In genomic region chr20:35831029-35831428, GRCh38 we compare ENCODE assay signal across 17 cellular contexts. TPM values are rescaled to one million over a fixed set of nuclear protein-coding genes. Genes with fewer than 3 reads are reported as not detected.
DNase-seq lines count a peak whose midpoint lies in the region; ATAC-seq and TF ChIP-seq lines count a peak whose summit lies in the region.
"Had no signal": no experiment of that assay in that cellular context is flagged by ENCODE, and none has a peak within 500 bp of the region (broad histone marks: within the 10 kb centered on the region; RNA-seq: fewer than 3 reads in every experiment).

No MANE protein-coding gene starts in this region.

- no peak overlapping the region for H3K27ac Mint-ChIP-seq in activated CD4-positive, alpha-beta T cell treated with anti-CD3 and anti-CD28 coated beads, Interleukin-2, amount 10 ng/mL, durations not matched to agents 7 days and 5 days
- peak overlapping the region; percentile 78 for H3K27ac Mint-ChIP-seq in activated T-helper 17 cell treated with anti-CD3 and anti-CD28 coated beads, Interleukin-2, amount 50 U/mL, for 72 hours
- H3K27ac Mint-ChIP-seq: activated B cell treated with CpG ODN at 0.5 μM for 24 hours, nephron had no signal

- CTCF ChIA-PET in activated CD4-positive, alpha-beta T cell treated with anti-CD3 and anti-CD28 coated beads, Interleukin-2, amount 10 ng/mL, durations not matched to agents 7 days and 5 days (lab: Charles Lee) = interaction anchor here (0.6 kb wide), 1 partner anchor 396 kb away, joined by 4 read pairs; no protein-coding TSS in a partner anchor

- peaks cover 2% of the 10 kb centered on the region for H3K9me3 Mint-ChIP-seq in activated CD4-positive, alpha-beta T cell treated with anti-CD3 and anti-CD28 coated beads, Interleukin-2, amount 10 ng/mL, durations not matched to agents 7 days and 5 days
- no peaks in the 10 kb centered on the region for H3K9me3 Mint-ChIP-seq in activated T-helper 17 cell treated with anti-CD3 and anti-CD28 coated beads, Interleukin-2, amount 50 U/mL, for 72 hours
- H3K9me3 Mint-ChIP-seq: activated B cell treated with CpG ODN at 0.5 μM for 24 hours had no signal

- H3K27ac ChIP-seq in WERI-Rb-1 = no peak overlapping the region
- H3K27ac ChIP-seq: SJCRH30 had no signal

- no peaks in the 10 kb centered on the region for H3K27me3 Mint-ChIP-seq in activated CD4-positive, alpha-beta T cell treated with anti-CD3 and anti-CD28 coated beads, Interleukin-2, amount 10 ng/mL, durations not matched to agents 7 days and 5 days
- no peaks in the 10 kb centered on the region for H3K27me3 Mint-ChIP-seq in activated T-helper 17 cell treated with anti-CD3 and anti-CD28 coated beads, Interleukin-2, amount 50 U/mL, for 72 hours
- H3K27me3 Mint-ChIP-seq: activated B cell treated with CpG ODN at 0.5 μM for 24 hours had no signal

- peak; percentile 77 for ATAC-seq in activated T-helper 17 cell treated with anti-CD3 and anti-CD28 coated beads, Interleukin-2, amount 50 U/mL, for 72 hours (replicated peaks)
- ATAC-seq: gastrocnemius medialis had no signal

- TF ChIP-seq CTCF in fibroblast of the aortic adventitia (IDR thresholded peaks at IDR 0.05; ENCODE audit: insufficient read depth, low read length) (no peak), WERI-Rb-1 (IDR thresholded peaks at IDR 0.05; ENCODE audit: low read depth, low read length) (no peak)

- H3K36me3 ChIP-seq in WERI-Rb-1 = peaks cover 23% of the 10 kb centered on the region
- H3K36me3 ChIP-seq: gastrocnemius medialis had no signal

- H3K4me3 Mint-ChIP-seq in activated CD4-positive, alpha-beta T cell treated with anti-CD3 and anti-CD28 coated beads, Interleukin-2, amount 10 ng/mL, durations not matched to agents 7 days and 5 days = no peak overlapping the region
- H3K4me3 Mint-ChIP-seq in activated T-helper 17 cell treated with anti-CD3 and anti-CD28 coated beads, Interleukin-2, amount 50 U/mL, for 72 hours = no peak overlapping the region
- H3K4me3 Mint-ChIP-seq: activated B cell treated with CpG ODN at 0.5 μM for 24 hours, nephron had no signal

- H3K9me3 ChIP-seq in WERI-Rb-1 (ENCODE audit: severe bottlenecking) = peaks cover 7% of the 10 kb centered on the region
- H3K9me3 ChIP-seq: gastrocnemius medialis had no signal

- POLR2A ChIA-PET in activated CD4-positive, alpha-beta T cell treated with anti-CD3 and anti-CD28 coated beads, Interleukin-2, amount 10 ng/mL, durations not matched to agents 7 days and 5 days (lab: Charles Lee) = no interaction called here

- no peak overlapping the region for H3K4me3 ChIP-seq in fibroblast of the aortic adventitia (ENCODE audit: low read depth, low read length)
- no peak overlapping the region for H3K4me3 ChIP-seq in WERI-Rb-1 (ENCODE audit: low read depth, low read length)
- H3K4me3 ChIP-seq: gastrocnemius medialis, SJCRH30 had no signal

- peaks cover 19% of the 10 kb centered on the region for H3K4me1 Mint-ChIP-seq in activated CD4-positive, alpha-beta T cell treated with anti-CD3 and anti-CD28 coated beads, Interleukin-2, amount 10 ng/mL, durations not matched to agents 7 days and 5 days
- H3K4me1 Mint-ChIP-seq in activated T-helper 17 cell treated with anti-CD3 and anti-CD28 coated beads, Interleukin-2, amount 50 U/mL, for 72 hours = peaks cover 36% of the 10 kb centered on the region

- H3K27me3 ChIP-seq in WERI-Rb-1 (ENCODE audit: insufficient read depth, low read depth, severe bottlenecking) = no peaks in the 10 kb centered on the region
- H3K27me3 ChIP-seq: gastrocnemius medialis, SJCRH30 had no signal

- peak; percentile 25 for DNase-seq in activated CD4-positive, alpha-beta T cell treated with anti-CD3 and anti-CD28 coated beads for 48 hours
- DNase-seq in activated CD4-positive, alpha-beta T cell treated with anti-CD3 and anti-CD28 coated beads, Interleukin-2, amount 10 ng/mL, durations not matched to agents 7 days and 5 days = no peak
- DNase-seq in EL (peak; percentile 61), fibroblast of the aortic adventitia (ENCODE audit: low read depth) (peak; percentile 62), WERI-Rb-1 (no peak), AML-193 (lab: John Stamatoyannopoulos, UW) (no peak)
- no peak for DNase-seq in central memory CD4-positive, alpha-beta T cell
- DNase-seq: activated B cell treated with CpG ODN at 0.5 μM for 24 hours; activated effector memory CD4-positive, alpha-beta T cell treated with Interleukin-2 at 50 U/mL for 16 hours; gastrocnemius medialis; left cardiac atrium; mesendoderm; NCI-H1417 treated with DMSO at 0.1 percent for 48 hours; SJCRH30; T-helper 2 cell had no signal

- peaks cover 26% of the 10 kb centered on the region for H3K36me3 Mint-ChIP-seq in activated CD4-positive, alpha-beta T cell treated with anti-CD3 and anti-CD28 coated beads, Interleukin-2, amount 10 ng/mL, durations not matched to agents 7 days and 5 days (ENCODE audit: low read depth)
- peaks cover 40% of the 10 kb centered on the region for H3K36me3 Mint-ChIP-seq in activated T-helper 17 cell treated with anti-CD3 and anti-CD28 coated beads, Interleukin-2, amount 50 U/mL, for 72 hours (ENCODE audit: low read depth)

RNA-seq across cellular contexts. Expression of gene PHF20, which starts 59.2 kb away (rescaled TPM):
- 10 to 100 TPM; 47.8 to 49.0 TPM for total RNA-seq in activated CD4-positive, alpha-beta T cell treated with anti-CD3 and anti-CD28 coated beads, Interleukin-2, amount 10 ng/mL, durations not matched to agents 7 days and 5 days
- total RNA-seq in activated T-helper 17 cell treated with anti-CD3 and anti-CD28 coated beads, Interleukin-2, amount 50 U/mL, for 72 hours = 10 to 100 TPM; 70.3 to 73.0 TPM
- total RNA-seq in fibroblast of the aortic adventitia (ENCODE audit: low replicate concordance) = 28.5 and 30.9 TPM in 2 replicates

Comparison
In these comparisons a context has a peak if more than half of its experiments do, and no peak if none do; other contexts are left out.
1. DNase-seq: peak in activated CD4-positive, alpha-beta T cell treated with anti-CD3 and anti-CD28 coated beads for 48 hours (single experiment), EL (single experiment) and fibroblast of the aortic adventitia (single experiment); none in activated CD4-positive, alpha-beta T cell treated with anti-CD3 and anti-CD28 coated beads, Interleukin-2, amount 10 ng/mL, durations not matched to agents 7 days and 5 days (single experiment), WERI-Rb-1 (single experiment), AML-193 (0 of 2) and central memory CD4-positive, alpha-beta T cell (single experiment).